Comparison of ENCODE assay signal across 7 cellular contexts in genomic region chr10:76303682-76304316, GRCh38.
DNase-seq lines count a peak whose midpoint lies in the region; ATAC-seq and TF ChIP-seq lines count a peak whose summit lies in the region.

No MANE protein-coding gene starts in this region.

- TF ChIP-seq CTCF in GM12873 (IDR thresholded peaks at IDR 0.05; ENCODE audit: insufficient read depth, low read depth, low read length, missing control alignments) = peak; percentile 60

- DNase-seq in NCI-H345 (lab: John Stamatoyannopoulos, UW) (peak; percentile 87), amniotic epithelial cell (ENCODE audit: low read depth) (peak; percentile 88), left cardiac atrium (peak; percentile 82), pulmonary artery endothelial cell (ENCODE audit: low read depth, low spot score) (peak; percentile 3)
- no peak for DNase-seq in activated effector memory CD4-positive, alpha-beta T cell treated with Interleukin-2 at 50 U/mL for 16 hours

- intact Hi-C loops in left cardiac atrium (cut with DNase I) = loop anchor here (2.0 to 10.0 kb wide), 7 partner anchors 179 to 903 kb away; partner anchors contain the start of gene ZNF503 (in 2 of the 2)

- peak; percentile 96 for ATAC-seq in HG03280 (IDR thresholded peaks at IDR 0.05; ENCODE audit: unreplicated experiment)
- peak; percentile 96 for ATAC-seq in left cardiac atrium
